ENCODE assay signal across 18 cellular contexts in the genomic region with DNA sequence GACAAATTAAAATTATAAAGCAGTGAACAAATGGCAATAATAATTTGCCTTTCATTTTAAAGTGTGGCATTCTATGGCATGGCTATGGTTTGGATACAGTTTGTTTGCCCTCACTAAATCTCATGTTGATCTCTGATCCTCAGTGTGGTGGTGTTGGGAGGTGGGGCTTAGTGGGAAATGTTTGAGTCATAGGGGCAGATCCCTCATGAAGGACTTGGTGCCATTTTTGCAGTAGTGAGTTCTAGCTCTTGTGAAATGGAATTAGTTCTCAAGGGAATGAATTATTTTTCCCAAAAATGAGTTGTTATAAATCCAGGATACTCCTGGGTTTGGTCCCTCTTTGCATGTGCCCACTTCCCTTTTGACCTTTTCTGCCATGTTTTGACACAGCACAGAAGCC.
DNase-seq lines count a peak whose midpoint lies in the region; ATAC-seq, FAIRE-seq and TF ChIP-seq lines count a peak whose summit lies in the region.
"Had no signal": no experiment of that assay in that cellular context is flagged by ENCODE, and none has a peak within 500 bp of the region (broad histone marks: within the 10 kb centered on the region; RNA-seq: fewer than 3 reads in every experiment).

No MANE protein-coding gene starts in this region.

- POLR2A ChIA-PET in K562 (lab: Yijun Ruan, JAX) = no interaction called here

- in situ Hi-C loops in K562 (cut with MboI) = no loop called here

- no peak overlapping the region for H3K4ac ChIP-seq in neuronal stem cell (ENCODE audit: low read length)

- H3K14ac ChIP-seq in neuronal stem cell (ENCODE audit: low read length) = no peak overlapping the region

- H3K23ac ChIP-seq in neuronal stem cell (ENCODE audit: low read depth, low read length, poor library complexity) = no peak overlapping the region

- TF ChIP-seq POLR2A in K562 (conservative IDR thresholded peaks at IDR 0.05) = no peak

- H4K20me1 ChIP-seq in K562 (replicated peaks; ENCODE audit: control insufficient read depth, insufficient read depth, low read length) = no peaks in the 10 kb centered on the region

- intact Hi-C loops in K562 (cut with micrococcal nuclease) = no loop called here
- intact Hi-C loops in posterior cingulate gyrus (cut with DNase I) = no loop called here

- no peak overlapping the region for H3K27ac ChIP-seq in K562 (ENCODE audit: extremely low read depth, low read depth, low read length)
- H3K27ac ChIP-seq in neuronal stem cell (replicated peaks; ENCODE audit: low read length) = no peak overlapping the region
- H3K27ac ChIP-seq: A549 had no signal

- H3K4me2 ChIP-seq in K562 (ENCODE audit: insufficient read depth, low read length) = no peak overlapping the region
- H3K4me2 ChIP-seq in neuronal stem cell (ENCODE audit: insufficient read depth, low read length, poor library complexity, severe bottlenecking) = peak overlapping the region; percentile 11
- H3K4me2 ChIP-seq: A549 had no signal

- H3K9ac ChIP-seq in K562 (ENCODE audit: insufficient read depth in 1 of 2, low read depth in 2 of 2, low read length in 2 of 2) (no peak overlapping the region), neuronal stem cell (ENCODE audit: low read depth, low read length, poor library complexity) (no peak overlapping the region)

- no peak overlapping the region for H4K91ac ChIP-seq in neuronal stem cell (ENCODE audit: low read depth, low read length, poor library complexity)

- H2AK5ac ChIP-seq in neuronal stem cell (ENCODE audit: low read depth, low read length) = no peak overlapping the region

- H2BK12ac ChIP-seq in neuronal stem cell (ENCODE audit: low read length) = no peak overlapping the region

- TF ChIP-seq EP300 in K562 (IDR thresholded peaks at IDR 0.05; ENCODE audit: low read length) = no peak

- H3K9me3 ChIP-seq in K562 (replicated peaks; ENCODE audit: control insufficient read depth, insufficient read depth, low read depth, low read length) = no peaks in the 10 kb centered on the region
- no peaks in the 10 kb centered on the region for H3K9me3 ChIP-seq in neuronal stem cell (replicated peaks in 1 of 2; ENCODE audit: control insufficient read depth in 2 of 2, insufficient read depth in 1 of 2, low read depth in 1 of 2, low read length in 2 of 2)
- H3K9me3 ChIP-seq: A549, HAP-1 had no signal

- CTCF ChIA-PET in K562 (lab: Yijun Ruan, JAX; ENCODE audit: low intra/inter-chr PET ratio) = no interaction called here

- no peak overlapping the region for H3K18ac ChIP-seq in neuronal stem cell (ENCODE audit: low read length)

- no peak overlapping the region for H3K4me3 ChIP-seq in K562
- no peak overlapping the region for H3K4me3 ChIP-seq in neuronal stem cell (ENCODE audit: low read length in 2 of 2)
- H3K4me3 ChIP-seq: A549, HAP-1 had no signal

- FAIRE-seq in K562 (lab: Jason Lieb, UNC) = no peak
- FAIRE-seq: A549, D721Med, G401.6, GM12891, H1, HTR-8/SVneo had no signal

- H3K4me1 ChIP-seq in K562 (replicated peaks in 1 of 2; ENCODE audit: control insufficient read depth in 2 of 2, insufficient read depth in 2 of 2, low read length in 2 of 2) = peaks cover 0 to 6% of the 10 kb centered on the region in 2 experiments; a peak in 2 of 5 replicates
- H3K4me1 ChIP-seq in neuronal stem cell (ENCODE audit: control insufficient read depth in 2 of 2, insufficient read depth in 1 of 2, low read depth in 1 of 2, low read length in 2 of 2) = peaks cover 0 to 5% of the 10 kb centered on the region in 2 donors
- H3K4me1 ChIP-seq: HAP-1 had no signal

- no peaks in the 10 kb centered on the region for H3K79me2 ChIP-seq in K562 (ENCODE audit: control insufficient read depth, insufficient read depth, low read length)

- peak overlapping the region; percentile 41; the same call in 1 of the 2 replicates for H2AFZ ChIP-seq in K562 (ENCODE audit: low read depth, low read length)
- no peak overlapping the region for H2AFZ ChIP-seq in neuronal stem cell (ENCODE audit: low read length)

- H3K79me1 ChIP-seq in neuronal stem cell (ENCODE audit: low read depth, low read length) = no peaks in the 10 kb centered on the region

- no peak overlapping the region for H2BK15ac ChIP-seq in neuronal stem cell (ENCODE audit: low read length)

- no peak overlapping the region for H2BK5ac ChIP-seq in neuronal stem cell (ENCODE audit: low read length)

- peaks cover 3% of the 10 kb centered on the region for H3K9me1 ChIP-seq in K562 (ENCODE audit: control insufficient read depth, insufficient read depth, low read length)

- TF ChIP-seq RAD21 in K562 (CRISPR knock-in tag; conservative IDR thresholded peaks at IDR 0.05 in 1 of 2, IDR thresholded peaks at IDR 0.05 in 1 of 2) = no peak

- no peak for TF ChIP-seq CTCF in K562 (IDR thresholded peaks at IDR 0.05 in 2 of 3, conservative IDR thresholded peaks at IDR 0.05 in 1 of 3; ENCODE audit: insufficient read depth in 2 of 3, low read depth in 1 of 3, low read length in 3 of 3)

- 0 out of 3 replicates have a peak, but pooled peaks have one; percentile 36 for ATAC-seq in K562
- ATAC-seq: A549; CD8-positive, alpha-beta T cell had no signal

- DNase-seq in M059J (ENCODE audit: low read depth) (peak; percentile 38), K562 (ENCODE audit: extremely low read depth in 1 of 4, low spot score in 3 of 4) (no peak), neuronal stem cell (ENCODE audit: low spot score) (no peak), posterior cingulate gyrus (no peak), NCI-H748 treated with DMSO at 0.1 percent for 48 hours (lab: John Stamatoyannopoulos, UW) (no peak)
- DNase-seq in activated effector memory CD4-positive, alpha-beta T cell treated with Interleukin-2 at 50 U/mL for 16 hours = no peak
- DNase-seq: CD8-positive, alpha-beta T cell; COR-L47; DMS153; DMS79 treated with DMSO at 0.1 percent for 48 hours; EL had no signal

- H3K36me3 ChIP-seq in K562 (ENCODE audit: control insufficient read depth, insufficient read depth, low read length) (no peaks in the 10 kb centered on the region), neuronal stem cell (replicated peaks in 1 of 2; ENCODE audit: control insufficient read depth in 2 of 2, insufficient read depth in 2 of 2, low read length in 2 of 2) (no peaks in the 10 kb centered on the region)
- H3K36me3 ChIP-seq: HAP-1 had no signal

- H3K27me3 ChIP-seq in K562 (ENCODE audit: control insufficient read depth in 2 of 2, insufficient read depth in 2 of 2, low read length in 2 of 2) (no peaks in the 10 kb centered on the region), neuronal stem cell (ENCODE audit: control insufficient read depth in 3 of 3, insufficient read depth in 3 of 3, low read depth in 1 of 3, low read length in 3 of 3) (no peaks in the 10 kb centered on the region)

- no peak overlapping the region for H2BK120ac ChIP-seq in neuronal stem cell (ENCODE audit: low read depth, low read length)

- no TSS peak for BruUV-seq in K562 (replicated peaks; lab: Mats Ljungman, UMichigan)

- H4K8ac ChIP-seq in neuronal stem cell (ENCODE audit: low read depth, low read length) = no peak overlapping the region

TF ChIP-seq in K562, 482 proteins besides CTCF, POLR2A, EP300 and RAD21 (continues in another document):
- TF ChIP-seq SMARCC2 (IDR thresholded peaks at IDR 0.05; ENCODE audit: low read depth) = no peak
- TF ChIP-seq STAG1 (CRISPR knock-in tag; IDR thresholded peaks at IDR 0.05; ENCODE audit: borderline replicate concordance) = no peak
- TF ChIP-seq, protein P1, sequence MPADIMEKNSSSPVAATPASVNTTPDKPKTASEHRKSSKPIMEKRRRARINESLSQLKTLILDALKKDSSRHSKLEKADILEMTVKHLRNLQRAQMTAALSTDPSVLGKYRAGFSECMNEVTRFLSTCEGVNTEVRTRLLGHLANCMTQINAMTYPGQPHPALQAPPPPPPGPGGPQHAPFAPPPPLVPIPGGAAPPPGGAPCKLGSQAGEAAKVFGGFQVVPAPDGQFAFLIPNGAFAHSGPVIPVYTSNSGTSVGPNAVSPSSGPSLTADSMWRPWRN (IDR thresholded peaks at IDR 0.05; ENCODE audit: low read depth) = no peak
- TF ChIP-seq, protein P2, sequence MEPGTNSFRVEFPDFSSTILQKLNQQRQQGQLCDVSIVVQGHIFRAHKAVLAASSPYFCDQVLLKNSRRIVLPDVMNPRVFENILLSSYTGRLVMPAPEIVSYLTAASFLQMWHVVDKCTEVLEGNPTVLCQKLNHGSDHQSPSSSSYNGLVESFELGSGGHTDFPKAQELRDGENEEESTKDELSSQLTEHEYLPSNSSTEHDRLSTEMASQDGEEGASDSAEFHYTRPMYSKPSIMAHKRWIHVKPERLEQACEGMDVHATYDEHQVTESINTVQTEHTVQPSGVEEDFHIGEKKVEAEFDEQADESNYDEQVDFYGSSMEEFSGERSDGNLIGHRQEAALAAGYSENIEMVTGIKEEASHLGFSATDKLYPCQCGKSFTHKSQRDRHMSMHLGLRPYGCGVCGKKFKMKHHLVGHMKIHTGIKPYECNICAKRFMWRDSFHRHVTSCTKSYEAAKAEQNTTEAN (CRISPR knock-in tag; IDR thresholded peaks at IDR 0.05) = no peak
- TF ChIP-seq ZNF253 (CRISPR knock-in tag; conservative IDR thresholded peaks at IDR 0.05) = no peak
